Comparison of ENCODE assay signal across 8 cellular contexts in genomic region chr5:137320056-137321045, GRCh38.
DNase-seq lines count a peak whose midpoint lies in the region; ATAC-seq and TF ChIP-seq lines count a peak whose summit lies in the region.

No MANE protein-coding gene starts in this region.

- no peak overlapping the region for H2AFZ ChIP-seq in smooth muscle cell (ENCODE audit: low read depth)

- no peak overlapping the region for H3K4me2 ChIP-seq in smooth muscle cell

- TF ChIP-seq CTCF in adrenal gland (IDR thresholded peaks at IDR 0.05) (peak; percentile 75 to 85 (median 80)), smooth muscle cell (IDR thresholded peaks at IDR 0.05; ENCODE audit: borderline replicate concordance, insufficient read depth, poor library complexity, severe bottlenecking) (peak; percentile 77)

- 3 to 9% (median 6%) methylated on average over 3 of the region's 3 CpGs for WGBS in adrenal gland, 4 donors
- WGBS in smooth muscle cell (ENCODE audit: low lambda C conversion rate) = 6% methylated on average over 3 of the region's 3 CpGs

- H3K79me2 ChIP-seq in smooth muscle cell (ENCODE audit: low read depth) = no peaks in the 10 kb centered on the region

- ATAC-seq in HG02759 (IDR thresholded peaks at IDR 0.05; ENCODE audit: unreplicated experiment) = peak; percentile 43
- no peak for ATAC-seq in GM19452 (IDR thresholded peaks at IDR 0.05; ENCODE audit: unreplicated experiment)

- H4K20me1 ChIP-seq in smooth muscle cell (ENCODE audit: low read depth) = no peaks in the 10 kb centered on the region

- no peaks in the 10 kb centered on the region for H3K27me3 ChIP-seq in adrenal gland
- no peaks in the 10 kb centered on the region for H3K27me3 ChIP-seq in smooth muscle cell (ENCODE audit: low read depth)

- H3K4me3 ChIP-seq in adrenal gland (no peak overlapping the region), smooth muscle cell (no peak overlapping the region)

- H3K9me3 ChIP-seq in adrenal gland (replicated peaks in 1 of 3) (no peaks in the 10 kb centered on the region), smooth muscle cell (replicated peaks; ENCODE audit: low read depth) (no peaks in the 10 kb centered on the region)

- TF ChIP-seq POLR2A in adrenal gland (IDR thresholded peaks at IDR 0.05) = no peak

- peak; percentile 4 for DNase-seq in DMS79 treated with DMSO at 0.1 percent for 48 hours (lab: John Stamatoyannopoulos, UW)
- DNase-seq in DMS79 (lab: John Stamatoyannopoulos, UW) = no peak
- peak; percentile 57 for DNase-seq in NCI-H460 (ENCODE audit: extremely low read depth, low read depth)
- DNase-seq in adrenal gland = peak in 6 of 7 donors; percentile 31 to 81 (median 50)
- DNase-seq in hepatic stellate cell (ENCODE audit: low spot score) = peak; percentile 42
- DNase-seq in smooth muscle cell (lab: John Stamatoyannopoulos, UW; ENCODE audit: unreplicated experiment) = no peak

- intact Hi-C loops in adrenal gland (cut with DNase I) = loop anchor here in 1 of 2 donors (5.0 to 10.0 kb wide), 2 partner anchors 177 to 516 kb away; partner anchors contain the start of gene SPOCK1

- H3K36me3 ChIP-seq in adrenal gland (replicated peaks in 1 of 2) = no peaks in the 10 kb centered on the region
- H3K36me3 ChIP-seq in smooth muscle cell (ENCODE audit: low read depth) = no peaks in the 10 kb centered on the region

- no peaks in the 10 kb centered on the region for H3F3A ChIP-seq in smooth muscle cell (ENCODE audit: low read depth)

- H3K4me1 ChIP-seq in adrenal gland (replicated peaks in 1 of 2) (peaks cover 5 to 13% of the 10 kb centered on the region in 2 donors), smooth muscle cell (ENCODE audit: low read depth) (peaks cover 5% of the 10 kb centered on the region)

- H3K27ac ChIP-seq in adrenal gland (no peak overlapping the region), smooth muscle cell (ENCODE audit: low read depth) (no peak overlapping the region)

- no peak overlapping the region for H3K9ac ChIP-seq in smooth muscle cell (ENCODE audit: low read depth)

Comparison
In these comparisons a context has a peak if more than half of its experiments do, and no peak if none do; other contexts are left out.
1. DNase-seq: peak in DMS79 treated with DMSO at 0.1 percent for 48 hours (single experiment), NCI-H460 (single experiment), adrenal gland (6 of 7) and hepatic stellate cell (single experiment); none in DMS79 (single experiment) and smooth muscle cell (single experiment).